8 cellular contexts compared by ENCODE assay signal in genomic region chr1:1696431-1697357, GRCh38. TPM values are rescaled to one million over a fixed set of nuclear protein-coding genes. Genes with fewer than 3 reads are reported as not detected.
DNase-seq lines count a peak whose midpoint lies in the region; ATAC-seq, FAIRE-seq and TF ChIP-seq lines count a peak whose summit lies in the region.
"Not testable (repeated sequence)": the region's sequence is repeated elsewhere in the genome, so short reads cannot be mapped to it uniquely, and the experiment has no call there.

No MANE protein-coding gene starts in this region.

- not testable (repeated sequence) for H3K36me3 ChIP-seq in left ventricle myocardium inferior, lower lobe of right lung, upper lobe of right lung

- not testable (repeated sequence) for H3K9me3 Mint-ChIP-seq in WTC11; central memory CD8-positive, alpha-beta T cell

- not testable (repeated sequence) for TF ChIP-seq POLR2A in GM12892 (IDR thresholded peaks at IDR 0.05; ENCODE audit: low read depth, low read length)

- not testable (repeated sequence) for H3K27me3 Mint-ChIP-seq in WTC11 (ENCODE audit: low read depth); central memory CD8-positive, alpha-beta T cell

- not testable (repeated sequence) for ATAC-seq in WTC11; central memory CD8-positive, alpha-beta T cell (replicated peaks; ENCODE audit: extremely low read depth, poor library complexity, severe bottlenecking); lower lobe of right lung; sciatic nerve; upper lobe of right lung

- POLR2A ChIA-PET in WTC11 (lab: Charles Lee): not testable (repeated sequence)

- H3K4me1 Mint-ChIP-seq in WTC11; central memory CD8-positive, alpha-beta T cell: not testable (repeated sequence)

- DNase-seq in GM12892 (ENCODE audit: insufficient read length); WTC11 (ENCODE audit: low spot score); central memory CD8-positive, alpha-beta T cell (ENCODE audit: low spot score in 2 of 2): not testable (repeated sequence)
- DNase-seq in activated effector memory CD4-positive, alpha-beta T cell treated with anti-CD3 and anti-CD28 coated beads, Interleukin-2, amount 50 U/mL, for 16 hours: peak; percentile 55
- peak; percentile 9 for DNase-seq in left ventricle myocardium inferior
- DNase-seq in lower lobe of right lung: peak; percentile 23
- peak; percentile 32 for DNase-seq in sciatic nerve (ENCODE audit: low spot score)
- DNase-seq in upper lobe of right lung: peak; percentile 29

- not testable (repeated sequence) for H3K4me1 ChIP-seq in left ventricle myocardium inferior, lower lobe of right lung, upper lobe of right lung

- H3K27ac Mint-ChIP-seq in WTC11: peak overlapping the region; percentile 26
- peak overlapping the region; percentile 10 for H3K27ac Mint-ChIP-seq in central memory CD8-positive, alpha-beta T cell (ENCODE audit: low read depth)

- CTCF ChIA-PET in WTC11 (lab: Charles Lee): not testable (repeated sequence)

- not testable (repeated sequence) for H3K4me3 Mint-ChIP-seq in WTC11; central memory CD8-positive, alpha-beta T cell

- H3K27me3 ChIP-seq in left ventricle myocardium inferior (ENCODE audit: low read depth); lower lobe of right lung (ENCODE audit: low read depth); upper lobe of right lung: not testable (repeated sequence)

- intact Hi-C loops in left ventricle myocardium inferior (cut with micrococcal nuclease); lower lobe of right lung (cut with DNase I); sciatic nerve (cut with DNase I); upper lobe of right lung (cut with DNase I): not testable (repeated sequence)

- H3K36me3 Mint-ChIP-seq in WTC11; central memory CD8-positive, alpha-beta T cell (ENCODE audit: insufficient read depth): not testable (repeated sequence)

- TF ChIP-seq CTCF in WTC11 (IDR thresholded peaks at IDR 0.05); left ventricle myocardium inferior (IDR thresholded peaks at IDR 0.05; ENCODE audit: borderline replicate concordance); lower lobe of right lung (IDR thresholded peaks at IDR 0.05); upper lobe of right lung (IDR thresholded peaks at IDR 0.05): not testable (repeated sequence)

- not testable (repeated sequence) for H3K4me3 ChIP-seq in left ventricle myocardium inferior, lower lobe of right lung, upper lobe of right lung

- not testable (repeated sequence) for H3K9me3 ChIP-seq in left ventricle myocardium inferior (replicated peaks); lower lobe of right lung; upper lobe of right lung

- peak; percentile 40 for FAIRE-seq in GM12892 (lab: Jason Lieb, UNC)

- not testable (repeated sequence) for H3K27ac ChIP-seq in left ventricle myocardium inferior (replicated peaks); lower lobe of right lung; upper lobe of right lung

RNA-seq across cellular contexts. Expression of gene SLC35E2B, which starts 4.1 kb away (rescaled TPM):
- 20.3 TPM for polyA plus RNA-seq in GM12892 (2012; ENCODE audit: missing spikeins)
- 51.3 to 51.6 TPM (median 51.6 TPM) in 3 replicates for total RNA-seq in WTC11 (2021)
- total RNA-seq in left ventricle myocardium inferior: 20.2 TPM
- 52.7 TPM for total RNA-seq in lower lobe of right lung
- total RNA-seq in sciatic nerve: 45.6 TPM
- total RNA-seq in upper lobe of right lung: 49.8 TPM

RNA-seq across cellular contexts. Expression of gene CDK11A, which starts 27.5 kb away (rescaled TPM):
- polyA plus RNA-seq in GM12892 (2012; ENCODE audit: missing spikeins): 22.5 TPM
- total RNA-seq in WTC11 (2021) (47.8 to 54.7 TPM (median 52.0 TPM) in 3 replicates), left ventricle myocardium inferior (21.7 TPM), lower lobe of right lung (56.1 TPM), sciatic nerve (51.5 TPM), upper lobe of right lung (51.7 TPM)

RNA-seq across cellular contexts. Expression of gene CDK11B, which starts 37.9 kb away (rescaled TPM):
- polyA plus RNA-seq in GM12892 (2012; ENCODE audit: missing spikeins): 18.3 TPM
- total RNA-seq in WTC11 (2021) (39.5 to 41.2 TPM (median 40.7 TPM) in 3 replicates), left ventricle myocardium inferior (24.3 TPM), lower lobe of right lung (23.0 TPM), sciatic nerve (27.9 TPM), upper lobe of right lung (24.8 TPM)
